34 cellular contexts compared by ENCODE assay signal in genomic region chr7:136072447-136072846, GRCh38.
"Had no signal": no experiment of that assay in that cellular context is flagged by ENCODE, and none has a peak within 500 bp of the region (broad histone marks: within the 10 kb centered on the region; RNA-seq: fewer than 3 reads in every experiment).

No MANE protein-coding gene starts in this region.

- H3K9me3 ChIP-seq: MG63 had no signal

- H3K4me2 ChIP-seq: KMS-11 had no signal

- DNase-seq: Karpas-422, Kasumi-1, MG63, MM.1S, MV-4-11, NCI-H1048, NCI-H1092, NCI-H1092 treated with DMSO at 0.1 percent for 48 hours, NCI-H1105, NCI-H1105 treated with DMSO at 0.1 percent for 48 hours, NCI-H1417, NCI-H1417 treated with DMSO at 0.1 percent for 48 hours, NCI-H1436, NCI-H1436 treated with DMSO at 0.1 percent for 48 hours, NCI-H146, NCI-H1694, NCI-H1694 treated with DMSO at 0.1 percent for 48 hours, NCI-H187, NCI-H187 treated with DMSO at 0.1 percent for 48 hours, NCI-H1930, NCI-H2029, NCI-H2029 treated with DMSO at 0.1 percent for 48 hours, NCI-H2081, NCI-H2081 treated with DMSO at 0.1 percent for 48 hours, NCI-H2107, NCI-H2171, NCI-H2171 treated with DMSO at 0.1 percent for 48 hours, NCI-H2227 treated with DMSO at 0.1 percent for 48 hours, NCI-H226, NCI-H345, NCI-H446, NCI-H446 treated with DMSO at 0.1 percent for 48 hours, NCI-H510A had no signal

- H3K36me3 ChIP-seq: MG63 had no signal

- H3K4me3 ChIP-seq: MG63 had no signal

- H3K9ac ChIP-seq: KMS-11 had no signal

- H3K27me3 ChIP-seq: MG63 had no signal

- H3K27ac ChIP-seq: KMS-11 had no signal
